ENCODE assay signal across 8 cellular contexts in genomic region chr3:109023656-109024254, GRCh38.
DNase-seq lines count a peak whose midpoint lies in the region; ATAC-seq and TF ChIP-seq lines count a peak whose summit lies in the region.

No MANE protein-coding gene starts in this region.

- H3K79me2 ChIP-seq in mammary epithelial cell (ENCODE audit: insufficient read depth, low read length) = no peaks in the 10 kb centered on the region

- H3K27me3 ChIP-seq in mammary epithelial cell (ENCODE audit: insufficient read depth, low read length) = peaks cover 1% of the 10 kb centered on the region

- intact Hi-C loops in mammary epithelial cell (cut with micrococcal nuclease) = loop anchor here (1.0 to 2.0 kb wide), 2 partner anchors 47 to 59 kb away; no protein-coding TSS in a partner anchor

- peak; percentile 70 to 79 for TF ChIP-seq CTCF in mammary epithelial cell (conservative IDR thresholded peaks at IDR 0.05 in 1 of 2, IDR thresholded peaks at IDR 0.05 in 1 of 2; ENCODE audit: extremely low read depth in 1 of 2, insufficient read depth in 1 of 2, low read depth in 1 of 2, low read length in 2 of 2)

- no peak overlapping the region for H2AFZ ChIP-seq in mammary epithelial cell (ENCODE audit: low read depth, low read length)

- CTCF ChIA-PET in mammary epithelial cell (lab: Charles Lee; ENCODE audit: low non-redundant PET) = interaction anchor here (0.6 to 0.9 kb wide), 2 partner anchors 59 to 98 kb away, joined by 3 read pairs; no protein-coding TSS in a partner anchor

- H3K4me1 ChIP-seq in mammary epithelial cell (ENCODE audit: insufficient read depth, low read length) = no peaks in the 10 kb centered on the region

- in situ Hi-C loops in SK-MEL-5 (cut with HindIII; ENCODE audit: low pct_unique_long_range_greater_than_20kb, low sequenced_read_pairs) = no loop called here
- in situ Hi-C loops in mammary epithelial cell (cut with MboI; ENCODE audit: low sequenced_read_pairs in 2 of 2) = no loop called here

- dilution Hi-C loops in mammary epithelial cell (cut with HindIII; ENCODE audit: low sequenced_read_pairs) = no loop called here

- H3K4me3 ChIP-seq in Jurkat, Clone E6-1 (ENCODE audit: low read length) = no peak overlapping the region
- no peak overlapping the region for H3K4me3 ChIP-seq in mammary epithelial cell (replicated peaks in 1 of 3; ENCODE audit: insufficient read depth in 1 of 3, low read depth in 2 of 3, low read length in 3 of 3)

- no peak overlapping the region for H3K9ac ChIP-seq in mammary epithelial cell (ENCODE audit: insufficient read depth, low read length)

- H3K9me3 ChIP-seq in mammary epithelial cell (replicated peaks; ENCODE audit: insufficient read depth, low read length) = no peaks in the 10 kb centered on the region

- ATAC-seq in GM21529 (IDR thresholded peaks at IDR 0.05; ENCODE audit: unreplicated experiment) = peak; percentile 82

- no peaks in the 10 kb centered on the region for H4K20me1 ChIP-seq in mammary epithelial cell (ENCODE audit: insufficient read depth, low read length)

- 24% methylated on average over 3 of the region's 3 CpGs for WGBS in mammary epithelial cell (ENCODE audit: low coverage, missing lambda C conversion rate)

- no peak overlapping the region for H3K27ac ChIP-seq in mammary epithelial cell (ENCODE audit: insufficient read depth, low read depth, low read length)

- no peaks in the 10 kb centered on the region for H3K36me3 ChIP-seq in mammary epithelial cell (ENCODE audit: insufficient read depth, low read length)

- DNase-seq in NCI-H2081 (lab: John Stamatoyannopoulos, UW) = peak; percentile 17 to 57
- DNase-seq in NCI-H2081 treated with DMSO at 0.1 percent for 48 hours (lab: John Stamatoyannopoulos, UW) = no peak
- peak; percentile 31 for DNase-seq in Jurkat, Clone E6-1 (ENCODE audit: low read depth, low spot score)
- peak; percentile 62 for DNase-seq in SK-MEL-5 (ENCODE audit: low read depth, low spot score)
- peak; percentile 18 for DNase-seq in mammary epithelial cell
- DNase-seq in left kidney (ENCODE audit: low read depth, low spot score) = peak; percentile 80
- DNase-seq in stimulated activated CD8-positive, alpha-beta memory T cell treated with anti-CD3 and anti-CD28 coated beads, Interleukin-4, amount 100 ng/mL, for 48 hours = peak; percentile 34

- H3K4me2 ChIP-seq in mammary epithelial cell (ENCODE audit: insufficient read depth, low read depth, low read length) = no peak overlapping the region

- no TSS peak for BruUV-seq in mammary epithelial cell (replicated peaks; lab: Mats Ljungman, UMichigan)
